34 cellular contexts compared by ENCODE assay signal in the genomic region with DNA sequence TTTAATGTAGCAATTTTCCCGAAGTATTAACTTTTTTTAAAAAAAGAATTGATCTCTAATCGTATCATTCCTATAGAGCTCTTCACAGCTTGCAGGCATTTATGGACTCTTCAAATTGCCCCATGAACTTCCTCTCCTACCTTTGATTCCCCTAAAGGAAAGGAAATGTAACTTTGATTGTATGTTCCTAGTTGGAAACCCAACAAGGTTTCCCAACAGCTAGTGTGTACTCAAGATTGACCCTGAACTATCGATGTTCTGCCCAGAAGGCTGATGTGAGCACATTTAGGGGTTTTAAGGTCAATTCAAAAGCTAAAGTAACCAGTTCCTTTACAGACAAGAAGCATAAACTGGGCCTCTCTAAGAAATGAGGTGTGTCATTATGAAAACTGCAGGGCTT.
"Had no signal": no experiment of that assay in that cellular context is flagged by ENCODE, and none has a peak within 500 bp of the region (broad histone marks: within the 10 kb centered on the region; RNA-seq: fewer than 3 reads in every experiment).

No MANE protein-coding gene starts in this region.

- H3K4me3 ChIP-seq: MG63 had no signal

- DNase-seq: Kasumi-1, KG1, MG63, MM.1S, MV-4-11, NCI-H1048, NCI-H1092, NCI-H1092 treated with DMSO at 0.1 percent for 48 hours, NCI-H1105, NCI-H1105 treated with DMSO at 0.1 percent for 48 hours, NCI-H1417, NCI-H1417 treated with DMSO at 0.1 percent for 48 hours, NCI-H1436, NCI-H1436 treated with DMSO at 0.1 percent for 48 hours, NCI-H146, NCI-H1694, NCI-H1694 treated with DMSO at 0.1 percent for 48 hours, NCI-H187, NCI-H187 treated with DMSO at 0.1 percent for 48 hours, NCI-H1930, NCI-H2029, NCI-H2029 treated with DMSO at 0.1 percent for 48 hours, NCI-H2081, NCI-H2081 treated with DMSO at 0.1 percent for 48 hours, NCI-H2107, NCI-H2171, NCI-H2171 treated with DMSO at 0.1 percent for 48 hours, NCI-H2227 treated with DMSO at 0.1 percent for 48 hours, NCI-H226, NCI-H345, NCI-H446, NCI-H446 treated with DMSO at 0.1 percent for 48 hours, NCI-H510A had no signal

- H3K4me2 ChIP-seq: KMS-11 had no signal

- H3K9ac ChIP-seq: KMS-11 had no signal

- H3K9me3 ChIP-seq: MG63 had no signal

- H3K27ac ChIP-seq: KMS-11 had no signal

- H3K36me3 ChIP-seq: MG63 had no signal

- H3K27me3 ChIP-seq: MG63 had no signal
